In genomic region chr3:31567036-31567435, GRCh38 we compare ENCODE assay signal across 1 cellular context.
TF ChIP-seq lines count a peak whose summit lies in the region.

No MANE protein-coding gene starts in this region.

TF ChIP-seq in GM12878, 131 proteins besides CTCF, POLR2A, EP300 and RAD21 (continued from another document):
- no peak for TF ChIP-seq ZNF592 (IDR thresholded peaks at IDR 0.05)
- no peak for TF ChIP-seq RAD51 (IDR thresholded peaks at IDR 0.05)
- no peak for TF ChIP-seq TARDBP (IDR thresholded peaks at IDR 0.05; ENCODE audit: borderline replicate concordance)
- no peak for TF ChIP-seq USF2 (IDR thresholded peaks at IDR 0.05; ENCODE audit: borderline replicate concordance, low read depth, low read length)
- no peak for TF ChIP-seq MLLT1 (IDR thresholded peaks at IDR 0.05)
- TF ChIP-seq SMARCA5 (IDR thresholded peaks at IDR 0.05) = no peak
- TF ChIP-seq ZBTB4 (CRISPR knock-in tag; IDR thresholded peaks at IDR 0.05) = no peak
- TF ChIP-seq PAX8 (IDR thresholded peaks at IDR 0.05) = no peak
- TF ChIP-seq RB1 (IDR thresholded peaks at IDR 0.05; ENCODE audit: borderline replicate concordance) = no peak
- no peak for TF ChIP-seq KLF5 (IDR thresholded peaks at IDR 0.05; ENCODE audit: partially characterized antibody)
- no peak for TF ChIP-seq ASH2L (IDR thresholded peaks at IDR 0.05; ENCODE audit: borderline replicate concordance, low read depth)
- TF ChIP-seq SMAD1 (IDR thresholded peaks at IDR 0.05; ENCODE audit: low read depth, partially characterized antibody) = no peak
- TF ChIP-seq, protein P1, sequence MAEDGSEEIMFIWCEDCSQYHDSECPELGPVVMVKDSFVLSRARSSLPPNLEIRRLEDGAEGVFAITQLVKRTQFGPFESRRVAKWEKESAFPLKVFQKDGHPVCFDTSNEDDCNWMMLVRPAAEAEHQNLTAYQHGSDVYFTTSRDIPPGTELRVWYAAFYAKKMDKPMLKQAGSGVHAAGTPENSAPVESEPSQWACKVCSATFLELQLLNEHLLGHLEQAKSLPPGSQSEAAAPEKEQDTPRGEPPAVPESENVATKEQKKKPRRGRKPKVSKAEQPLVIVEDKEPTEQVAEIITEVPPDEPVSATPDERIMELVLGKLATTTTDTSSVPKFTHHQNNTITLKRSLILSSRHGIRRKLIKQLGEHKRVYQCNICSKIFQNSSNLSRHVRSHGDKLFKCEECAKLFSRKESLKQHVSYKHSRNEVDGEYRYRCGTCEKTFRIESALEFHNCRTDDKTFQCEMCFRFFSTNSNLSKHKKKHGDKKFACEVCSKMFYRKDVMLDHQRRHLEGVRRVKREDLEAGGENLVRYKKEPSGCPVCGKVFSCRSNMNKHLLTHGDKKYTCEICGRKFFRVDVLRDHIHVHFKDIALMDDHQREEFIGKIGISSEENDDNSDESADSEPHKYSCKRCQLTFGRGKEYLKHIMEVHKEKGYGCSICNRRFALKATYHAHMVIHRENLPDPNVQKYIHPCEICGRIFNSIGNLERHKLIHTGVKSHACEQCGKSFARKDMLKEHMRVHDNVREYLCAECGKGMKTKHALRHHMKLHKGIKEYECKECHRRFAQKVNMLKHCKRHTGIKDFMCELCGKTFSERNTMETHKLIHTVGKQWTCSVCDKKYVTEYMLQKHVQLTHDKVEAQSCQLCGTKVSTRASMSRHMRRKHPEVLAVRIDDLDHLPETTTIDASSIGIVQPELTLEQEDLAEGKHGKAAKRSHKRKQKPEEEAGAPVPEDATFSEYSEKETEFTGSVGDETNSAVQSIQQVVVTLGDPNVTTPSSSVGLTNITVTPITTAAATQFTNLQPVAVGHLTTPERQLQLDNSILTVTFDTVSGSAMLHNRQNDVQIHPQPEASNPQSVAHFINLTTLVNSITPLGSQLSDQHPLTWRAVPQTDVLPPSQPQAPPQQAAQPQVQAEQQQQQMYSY (CRISPR knock-in tag; IDR thresholded peaks at IDR 0.05) = no peak
- no peak for TF ChIP-seq ATF2 (IDR thresholded peaks at IDR 0.05; ENCODE audit: low read length)
